In the genomic region with DNA sequence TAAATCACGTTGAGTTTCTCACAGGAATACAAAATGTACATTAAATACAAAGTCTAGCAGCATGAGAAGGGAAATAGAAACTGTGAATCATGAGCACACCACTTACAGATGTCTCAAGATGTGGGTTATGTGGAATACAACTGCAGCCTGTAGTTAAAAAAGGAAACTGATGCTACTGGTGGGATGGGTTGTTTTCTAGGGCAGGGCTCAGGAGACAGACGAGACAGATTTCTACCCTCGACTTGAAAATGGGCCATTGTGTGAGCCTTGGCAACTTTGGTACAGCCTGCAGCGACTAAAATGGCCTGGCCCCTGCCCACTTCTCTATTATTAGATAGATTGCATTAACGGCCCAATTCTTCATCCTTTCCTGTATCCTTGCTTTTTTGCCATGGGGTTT, we compare ENCODE assay signal across 15 cellular contexts.
DNase-seq lines count a peak whose midpoint lies in the region; ATAC-seq lines count a peak whose summit lies in the region.
"Had no signal": no experiment of that assay in that cellular context is flagged by ENCODE, and none has a peak within 500 bp of the region (broad histone marks: within the 10 kb centered on the region; RNA-seq: fewer than 3 reads in every experiment).

No MANE protein-coding gene starts in this region.

- H3K4me1 Mint-ChIP-seq in activated T-cell treated with anti-CD3 and anti-CD28 coated beads, Interleukin-2, amount 50 U/mL, for 4 hours (ENCODE audit: low read depth): peaks cover 29% of the 10 kb centered on the region
- peaks cover 35% of the 10 kb centered on the region for H3K4me1 Mint-ChIP-seq in activated naive CD8-positive, alpha-beta T cell treated with anti-CD3 and anti-CD28 coated beads, Interleukin-2, amount 50 U/mL, for 24 hours
- H3K4me1 Mint-ChIP-seq in stimulated activated naive B cell treated with anti-CD40 and anti-IgM and Interleukin-4, amounts not matched to agents 10 μg/mL and 1 μg/mL and 100 μg/mL, for 72 hours: peaks cover 6% of the 10 kb centered on the region in 2 donors
- H3K4me1 Mint-ChIP-seq: CD14-positive monocyte had no signal

- no peaks in the 10 kb centered on the region for H3K9me3 Mint-ChIP-seq in activated T-cell treated with anti-CD3 and anti-CD28 coated beads, Interleukin-2, amount 50 U/mL, for 4 hours
- no peaks in the 10 kb centered on the region for H3K9me3 Mint-ChIP-seq in activated naive CD8-positive, alpha-beta T cell treated with anti-CD3 and anti-CD28 coated beads, Interleukin-2, amount 50 U/mL, for 24 hours
- peaks cover 0 to 3% of the 10 kb centered on the region in 2 donors for H3K9me3 Mint-ChIP-seq in stimulated activated naive B cell treated with anti-CD40 and anti-IgM and Interleukin-4, amounts not matched to agents 10 μg/mL and 1 μg/mL and 100 μg/mL, for 72 hours

- H3K27me3 Mint-ChIP-seq in activated T-cell treated with anti-CD3 and anti-CD28 coated beads, Interleukin-2, amount 50 U/mL, for 4 hours (ENCODE audit: low read depth): no peaks in the 10 kb centered on the region
- no peaks in the 10 kb centered on the region for H3K27me3 Mint-ChIP-seq in activated naive CD8-positive, alpha-beta T cell treated with anti-CD3 and anti-CD28 coated beads, Interleukin-2, amount 50 U/mL, for 24 hours
- H3K27me3 Mint-ChIP-seq in stimulated activated naive B cell treated with anti-CD40 and anti-IgM and Interleukin-4, amounts not matched to agents 10 μg/mL and 1 μg/mL and 100 μg/mL, for 72 hours: peaks cover 0 to 7% of the 10 kb centered on the region in 2 donors

- DNase-seq in activated T-cell treated with anti-CD3 and anti-CD28 coated beads, Interleukin-2, amount 50 U/mL, for 4 hours: no peak
- DNase-seq in activated T-cell treated with anti-CD3 and anti-CD28 coated beads, Interleukin-2, amount 50 U/mL, for 48 hours: no peak
- peak; percentile 34 for DNase-seq in Jurkat, Clone E6-1 (ENCODE audit: low read depth, low spot score)
- no peak for DNase-seq in activated naive CD8-positive, alpha-beta T cell treated with anti-CD3 and anti-CD28 coated beads, Interleukin-2, amount 50 U/mL, for 24 hours
- DNase-seq in stimulated activated naive B cell treated with anti-CD40 and anti-IgM and Interleukin-4, amounts not matched to agents 10 μg/mL and 1 μg/mL and 100 μg/mL, for 72 hours: no peak
- no peak for DNase-seq in NCI-H2171 treated with DMSO at 0.1 percent for 48 hours (lab: John Stamatoyannopoulos, UW)
- no peak for DNase-seq in NOMO-1 (lab: John Stamatoyannopoulos, UW; ENCODE audit: unreplicated experiment in 2 of 2)
- no peak for DNase-seq in sciatic nerve (ENCODE audit: low spot score)
- DNase-seq: GDM1, NCI-H1417, NCI-H1694 treated with DMSO at 0.1 percent for 48 hours, NCI-H2081 treated with DMSO at 0.1 percent for 48 hours, NCI-H526 had no signal

- no peak overlapping the region for H3K4me3 ChIP-seq in Jurkat, Clone E6-1 (ENCODE audit: low read length)

- no peaks in the 10 kb centered on the region for H3K36me3 Mint-ChIP-seq in activated T-cell treated with anti-CD3 and anti-CD28 coated beads, Interleukin-2, amount 50 U/mL, for 4 hours (ENCODE audit: insufficient read depth)
- H3K36me3 Mint-ChIP-seq in activated naive CD8-positive, alpha-beta T cell treated with anti-CD3 and anti-CD28 coated beads, Interleukin-2, amount 50 U/mL, for 24 hours (ENCODE audit: low read depth): no peaks in the 10 kb centered on the region
- peaks cover 0 to 3% of the 10 kb centered on the region in 2 donors for H3K36me3 Mint-ChIP-seq in stimulated activated naive B cell treated with anti-CD40 and anti-IgM and Interleukin-4, amounts not matched to agents 10 μg/mL and 1 μg/mL and 100 μg/mL, for 72 hours
- H3K36me3 Mint-ChIP-seq: CD14-positive monocyte had no signal

- H3K27ac Mint-ChIP-seq in activated naive CD8-positive, alpha-beta T cell treated with anti-CD3 and anti-CD28 coated beads, Interleukin-2, amount 50 U/mL, for 24 hours: no peak overlapping the region
- H3K27ac Mint-ChIP-seq in stimulated activated naive B cell treated with anti-CD40 and anti-IgM and Interleukin-4, amounts not matched to agents 10 μg/mL and 1 μg/mL and 100 μg/mL, for 72 hours: peak overlapping the region; percentile 49
- H3K27ac Mint-ChIP-seq: CD14-positive monocyte had no signal

- ATAC-seq in activated T-cell treated with anti-CD3 and anti-CD28 coated beads, Interleukin-2, amount 50 U/mL, for 4 hours: peak; percentile 57 to 62
- peak; percentile 68 for ATAC-seq in activated naive CD8-positive, alpha-beta T cell treated with anti-CD3 and anti-CD28 coated beads, Interleukin-2, amount 50 U/mL, for 24 hours
- ATAC-seq in stimulated activated naive B cell treated with anti-CD40 and anti-IgM and Interleukin-4, amounts not matched to agents 10 μg/mL and 1 μg/mL and 100 μg/mL, for 72 hours (replicated peaks): no peak
- no peak for ATAC-seq in sciatic nerve
- ATAC-seq: Right ventricle myocardium inferior had no signal

- intact Hi-C loops in sciatic nerve (cut with DNase I): no loop called here

- H3K4me3 Mint-ChIP-seq in activated T-cell treated with anti-CD3 and anti-CD28 coated beads, Interleukin-2, amount 50 U/mL, for 4 hours: no peak overlapping the region
- H3K4me3 Mint-ChIP-seq in activated naive CD8-positive, alpha-beta T cell treated with anti-CD3 and anti-CD28 coated beads, Interleukin-2, amount 50 U/mL, for 24 hours: no peak overlapping the region
- H3K4me3 Mint-ChIP-seq in stimulated activated naive B cell treated with anti-CD40 and anti-IgM and Interleukin-4, amounts not matched to agents 10 μg/mL and 1 μg/mL and 100 μg/mL, for 72 hours: no peak overlapping the region
- H3K4me3 Mint-ChIP-seq: CD14-positive monocyte had no signal

Comparison
In these comparisons a context has a peak if more than half of its experiments do, and no peak if none do; other contexts are left out.
1. ATAC-seq: peak in activated T-cell treated with anti-CD3 and anti-CD28 coated beads, Interleukin-2, amount 50 U/mL, for 4 hours (2 of 2) and activated naive CD8-positive, alpha-beta T cell treated with anti-CD3 and anti-CD28 coated beads, Interleukin-2, amount 50 U/mL, for 24 hours (single experiment); none in stimulated activated naive B cell treated with anti-CD40 and anti-IgM and Interleukin-4, amounts not matched to agents 10 μg/mL and 1 μg/mL and 100 μg/mL, for 72 hours (0 of 2) and sciatic nerve (single experiment).